In the genomic region with DNA sequence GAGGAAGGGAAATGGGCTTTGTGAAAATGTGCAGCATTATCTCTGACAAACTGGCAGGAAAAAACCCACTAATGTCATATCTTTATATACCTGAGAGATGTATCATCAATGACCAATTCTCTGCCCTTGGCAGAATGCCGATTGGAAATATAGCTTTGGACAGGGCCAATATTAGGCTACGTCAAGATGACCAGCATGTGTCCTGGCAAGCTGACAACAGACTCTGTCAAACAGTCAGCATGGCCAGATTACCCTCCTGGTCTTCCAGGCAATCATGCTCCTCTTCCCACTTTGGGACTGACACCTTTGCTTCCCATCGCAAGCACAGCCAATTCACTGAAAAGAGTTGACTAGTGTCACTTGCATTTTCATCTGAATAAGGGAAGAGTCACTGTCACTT, we compare ENCODE assay signal across 15 cellular contexts. TPM values are rescaled to one million over a fixed set of nuclear protein-coding genes. Genes with fewer than 3 reads are reported as not detected.
"Had no signal": no experiment of that assay in that cellular context is flagged by ENCODE, and none has a peak within 500 bp of the region (broad histone marks: within the 10 kb centered on the region; RNA-seq: fewer than 3 reads in every experiment).

No MANE protein-coding gene starts in this region.

- H3K4me1 ChIP-seq: colonic mucosa had no signal

- H3K36me3 ChIP-seq: adrenal gland, colonic mucosa had no signal

- H3K27ac ChIP-seq: colonic mucosa had no signal

- DNase-seq: activated CD4-positive, alpha-beta memory T cell treated with anti-CD3 and anti-CD28 coated beads, Interleukin-2, amount 10 ng/mL, durations not matched to agents 7 days and 5 days; activated CD4-positive, alpha-beta T cell treated with anti-CD3 and anti-CD28 coated beads for 4 hours; activated effector memory CD4-positive, alpha-beta T cell treated with anti-CD3 and anti-CD28 coated beads, Interleukin-2, amount 50 U/mL, for 16 hours; activated T-cell treated with anti-CD3 and anti-CD28 coated beads, Interleukin-2, amount 50 U/mL, for 4 hours; central memory CD4-positive, alpha-beta T cell; colonic mucosa; foreskin fibroblast; kidney glomerular epithelial cell; midbrain; stimulated activated CD4-positive, alpha-beta T cell treated with anti-CD3 and anti-CD28 coated beads, Interleukin-12 subunit alpha, Interleukin-12 subunit beta, amount 100 ng/mL, for 4 hours; T-helper 17 cell had no signal

- ATAC-seq: activated T-cell treated with anti-CD3 and anti-CD28 coated beads, Interleukin-2, amount 50 U/mL, for 4 hours; stimulated activated effector memory CD8-positive, alpha-beta T cell treated with anti-CD3 and anti-CD28 coated beads, Interleukin-12 subunit alpha, Interleukin-12 subunit beta, amount 100 ng/mL, for 72 hours; T-helper 17 cell; WTC11 had no signal

- H3K4me3 ChIP-seq: adrenal gland, colonic mucosa had no signal

- H3K27me3 ChIP-seq: adrenal gland, colonic mucosa had no signal

- FAIRE-seq: TTC549 had no signal

- H3K9me3 ChIP-seq: adrenal gland, colonic mucosa had no signal

RNA-seq across cellular contexts. Expression of a gene that starts 57.0 kb away (rescaled TPM):
- total RNA-seq: activated CD4-positive, alpha-beta memory T cell treated with anti-CD3 and anti-CD28 coated beads, Interleukin-2, amount 10 ng/mL, durations not matched to agents 7 days and 5 days had no signal
